8 cellular contexts compared by ENCODE assay signal in genomic region chr6:52724406-52725121, GRCh38. TPM values are rescaled to one million over a fixed set of nuclear protein-coding genes. Genes with fewer than 3 reads are reported as not detected.
DNase-seq lines count a peak whose midpoint lies in the region; ATAC-seq, FAIRE-seq and TF ChIP-seq lines count a peak whose summit lies in the region.

No MANE protein-coding gene starts in this region.

- no peak for TF ChIP-seq POLR2A in ovary (IDR thresholded peaks at IDR 0.05)
- no peak for TF ChIP-seq POLR2A in vagina (IDR thresholded peaks at IDR 0.05)

- H3K4me3 ChIP-seq in HUES48 (ENCODE audit: low read depth, low read length), result no peak overlapping the region
- no peak overlapping the region for H3K4me3 ChIP-seq in foreskin fibroblast (ENCODE audit: low read depth in 1 of 2, low read length in 2 of 2)
- H3K4me3 ChIP-seq in ovary, result no peak overlapping the region
- no peak overlapping the region for H3K4me3 ChIP-seq in vagina

- intact Hi-C loops in ovary (cut with DNase I), result no loop called here
- intact Hi-C loops in vagina (cut with DNase I), result no loop called here

- no peak overlapping the region for H3K9ac ChIP-seq in HUES48 (ENCODE audit: low read depth, low read length)

- peak; percentile 58 for TF ChIP-seq CTCF in foreskin fibroblast (IDR thresholded peaks at IDR 0.05; ENCODE audit: low read depth, low read length)
- no peak for TF ChIP-seq CTCF in ovary (IDR thresholded peaks at IDR 0.05)
- no peak for TF ChIP-seq CTCF in vagina (IDR thresholded peaks at IDR 0.05)

- peaks cover 10% of the 10 kb centered on the region for H3K4me1 ChIP-seq in HUES48 (ENCODE audit: control insufficient read depth, insufficient read depth, low read length)
- no peaks in the 10 kb centered on the region for H3K4me1 ChIP-seq in ovary (ENCODE audit: insufficient read depth)
- H3K4me1 ChIP-seq in vagina, result peaks cover 18% of the 10 kb centered on the region

- H3K9me3 ChIP-seq in HUES48 (ENCODE audit: control insufficient read depth, insufficient read depth, low read length) (no peaks in the 10 kb centered on the region), ovary (no peaks in the 10 kb centered on the region), vagina (no peaks in the 10 kb centered on the region)

- WGBS in ovary, 3 donors, result 82 to 87% (median 86%) methylated on average over 13 of the region's 13 CpGs

- H3K27me3 ChIP-seq in HUES48 (ENCODE audit: control insufficient read depth, insufficient read depth, low read length), result no peaks in the 10 kb centered on the region
- no peaks in the 10 kb centered on the region for H3K27me3 ChIP-seq in ovary
- H3K27me3 ChIP-seq in vagina, result no peaks in the 10 kb centered on the region

- H3K27ac ChIP-seq in HUES48 (ENCODE audit: low read depth, low read length), result peak overlapping the region; percentile 46
- H3K27ac ChIP-seq in ovary, result no peak overlapping the region
- peak overlapping the region; percentile 5 for H3K27ac ChIP-seq in vagina

- no peak for TF ChIP-seq EP300 in ovary (IDR thresholded peaks at IDR 0.05)

- peak; percentile 98 for ATAC-seq in GM21576 (IDR thresholded peaks at IDR 0.05; ENCODE audit: unreplicated experiment)

- DNase-seq in ELF-1 (ENCODE audit: low read depth, low spot score) (peak; percentile 71), RCC 7860 (ENCODE audit: low spot score) (peak; percentile 18), foreskin fibroblast (peak; percentile 61 to 84), ovary (peak in 4 of 5 donors; percentile 19 to 58 (median 30)), vagina (ENCODE audit: extremely low spot score in 2 of 2) (peak in 1 of 2 donors; percentile 80)
- DNase-seq in activated T-cell treated with anti-CD3 and anti-CD28 coated beads, Interleukin-2, amount 50 U/mL, for 48 hours, result peak; percentile 63 to 70

- FAIRE-seq in RCC 7860 (lab: Jason Lieb, UNC), result no peak

- H3K36me3 ChIP-seq in HUES48 (ENCODE audit: control insufficient read depth, insufficient read depth, low read length) (no peaks in the 10 kb centered on the region), ovary (no peaks in the 10 kb centered on the region), vagina (no peaks in the 10 kb centered on the region)

RNA-seq across cellular contexts. Expression of gene GSTA2, which starts 38.7 kb away (rescaled TPM):
- under 1 TPM in 3 of 7 donors, not detected in 4; 0.46 to 0.84 (median 0.46) TPM for total RNA-seq in ovary
- 1 to 10 TPM in 1 of 2 donors, under 1 TPM in 1; 0.54 to 2.0 TPM for polyA plus RNA-seq in ovary
- not detected for total RNA-seq in vagina

RNA-seq across cellular contexts. Expression of gene TMEM14A, which starts 53.7 kb away (rescaled TPM):
- total RNA-seq in ovary (10 to 100 TPM; 17.0 to 31.4 (median 24.2) TPM), vagina (16.9 TPM)
- 10 to 100 TPM; 34.2 to 35.6 TPM for polyA plus RNA-seq in ovary

Comparison
In these comparisons a context has a peak if more than half of its experiments do, and no peak if none do; other contexts are left out.
1. H3K27ac ChIP-seq: peak in HUES48 (single experiment) and vagina (single experiment); none in ovary (0 of 2).